In genomic region chr6:43059168-43060033, GRCh38 we compare ENCODE assay signal across 9 cellular contexts. TPM values are rescaled to one million over a fixed set of nuclear protein-coding genes. Genes with fewer than 3 reads are reported as not detected.
DNase-seq lines count a peak whose midpoint lies in the region; ATAC-seq, FAIRE-seq and TF ChIP-seq lines count a peak whose summit lies in the region.
"Had no signal": no experiment of that assay in that cellular context is flagged by ENCODE, and none has a peak within 500 bp of the region (broad histone marks: within the 10 kb centered on the region; RNA-seq: fewer than 3 reads in every experiment).

KLC4 (plus strand) TSS chr6:43059631; CDS start chr6:43061336, 1,705 bp downstream.
MRPL2 (minus strand) TSS chr6:43059434; CDS start chr6:43059381, 53 bp downstream.

- H3K9me3 ChIP-seq in kidney (ENCODE audit: control insufficient read depth in 1 of 2, low read length in 2 of 2) = no peaks in the 10 kb centered on the region

- H3K4me3 Mint-ChIP-seq in chondrocyte (ENCODE audit: unreplicated experiment) = peak within 1 kb of the TSS; percentile 87

- no peaks in the 10 kb centered on the region for H3K9me3 Mint-ChIP-seq in chondrocyte (ENCODE audit: low read depth)

- peaks cover 41% of the 10 kb centered on the region for H3K4me1 Mint-ChIP-seq in chondrocyte (ENCODE audit: low read depth)

- no peak for FAIRE-seq in kidney (lab: Jason Lieb, UNC)
- FAIRE-seq: colon had no signal

- TF ChIP-seq CTCF in AG10803 (conservative IDR thresholded peaks at IDR 0.05; ENCODE audit: low read length) = no peak
- TF ChIP-seq CTCF in chondrocyte (IDR thresholded peaks at IDR 0.05) = no peak
- no peak for TF ChIP-seq CTCF in kidney (IDR thresholded peaks at IDR 0.05; ENCODE audit: borderline replicate concordance, extremely low read depth, insufficient read depth)

- peak within 1 kb of the TSS; percentile 93 for H3K27ac ChIP-seq in kidney (ENCODE audit: low read depth in 2 of 2, low read length in 2 of 2)

- H3K9ac ChIP-seq in kidney (ENCODE audit: low read length in 2 of 2) = peak within 1 kb of the TSS; percentile 92 to 99

- H3K36me3 ChIP-seq in kidney (ENCODE audit: control insufficient read depth in 1 of 2, insufficient read depth in 2 of 2, low read length in 2 of 2) = peaks cover 16 to 27% of the 10 kb centered on the region in 2 donors

- peaks cover 3 to 30% of the 10 kb centered on the region in 2 donors for H3K4me1 ChIP-seq in kidney (ENCODE audit: control insufficient read depth in 1 of 2, insufficient read depth in 1 of 2, low read depth in 1 of 2, low read length in 2 of 2)

- H3K4me3 ChIP-seq in AG10803 (ENCODE audit: low read length) (peak within 1 kb of the TSS; percentile 99), kidney (ENCODE audit: low read length in 2 of 2) (peak within 1 kb of the TSS; percentile 96 to 99)

- H3K27ac Mint-ChIP-seq in chondrocyte (ENCODE audit: unreplicated experiment) = peak within 1 kb of the TSS; percentile 90

- intact Hi-C loops in kidney (cut with DNase I) = no loop called here

- ATAC-seq in GM19043 (IDR thresholded peaks at IDR 0.05; ENCODE audit: low read depth, unreplicated experiment) = peak; percentile 93
- peak; percentile 85 for ATAC-seq in HG03378 (IDR thresholded peaks at IDR 0.05; ENCODE audit: unreplicated experiment)

- no peaks in the 10 kb centered on the region for H3K27me3 Mint-ChIP-seq in chondrocyte (ENCODE audit: low read depth)

- peaks cover 11% of the 10 kb centered on the region for H3K36me3 Mint-ChIP-seq in chondrocyte (ENCODE audit: low read depth)

- DNase-seq in AG10803 (ENCODE audit: low read depth) = peak; percentile 98
- DNase-seq in NCI-H460 (ENCODE audit: extremely low read depth, low read depth) = peak; percentile 97
- DNase-seq in activated CD4-positive, alpha-beta T cell treated with anti-CD3 and anti-CD28 coated beads for 1 hour = peak; percentile 97
- no peak for DNase-seq in chondrocyte (ENCODE audit: low spot score)
- DNase-seq in kidney = peak; percentile 99
- peak; percentile 98 for DNase-seq in stimulated activated CD4-positive, alpha-beta T cell treated with anti-CD3 and anti-CD28 coated beads, Interleukin-15, amount 100 ng/mL, for 24 hours

RNA-seq across cellular contexts. Expression of gene KLC4, which starts in this region (rescaled TPM):
- 9.6 and 10.1 TPM in 2 replicates for total RNA-seq in NCI-H460 (2014; rRNA removed; shearing (Covaris generic))
- polyA plus RNA-seq in NCI-H460 (2014; cell fraction: nucleus; rRNA removed) = 11.8 and 12.9 TPM in 2 replicates
- total RNA-seq in chondrocyte (30.0 to 37.0 TPM (median 32.3 TPM) in 3 replicates), kidney (33.7 TPM)
- polyA plus RNA-seq in kidney (ENCODE audit: insufficient read depth, low read depth, low replicate concordance) = 39.0 TPM

RNA-seq across cellular contexts. Expression of gene MRPL2, which starts in this region (rescaled TPM):
- 24.6 and 38.1 TPM in 2 replicates for total RNA-seq in NCI-H460 (2014; rRNA removed; shearing (Covaris generic))
- polyA plus RNA-seq in NCI-H460 (2014; cell fraction: nucleus; rRNA removed) = 46.0 and 48.4 TPM in 2 replicates
- total RNA-seq in chondrocyte = 42.6 to 46.6 TPM (median 42.9 TPM) in 3 replicates
- 56.6 TPM for total RNA-seq in kidney
- 127 TPM for polyA plus RNA-seq in kidney (ENCODE audit: insufficient read depth, low read depth, low replicate concordance)
